ENCODE assay signal across 8 cellular contexts in the genomic region with DNA sequence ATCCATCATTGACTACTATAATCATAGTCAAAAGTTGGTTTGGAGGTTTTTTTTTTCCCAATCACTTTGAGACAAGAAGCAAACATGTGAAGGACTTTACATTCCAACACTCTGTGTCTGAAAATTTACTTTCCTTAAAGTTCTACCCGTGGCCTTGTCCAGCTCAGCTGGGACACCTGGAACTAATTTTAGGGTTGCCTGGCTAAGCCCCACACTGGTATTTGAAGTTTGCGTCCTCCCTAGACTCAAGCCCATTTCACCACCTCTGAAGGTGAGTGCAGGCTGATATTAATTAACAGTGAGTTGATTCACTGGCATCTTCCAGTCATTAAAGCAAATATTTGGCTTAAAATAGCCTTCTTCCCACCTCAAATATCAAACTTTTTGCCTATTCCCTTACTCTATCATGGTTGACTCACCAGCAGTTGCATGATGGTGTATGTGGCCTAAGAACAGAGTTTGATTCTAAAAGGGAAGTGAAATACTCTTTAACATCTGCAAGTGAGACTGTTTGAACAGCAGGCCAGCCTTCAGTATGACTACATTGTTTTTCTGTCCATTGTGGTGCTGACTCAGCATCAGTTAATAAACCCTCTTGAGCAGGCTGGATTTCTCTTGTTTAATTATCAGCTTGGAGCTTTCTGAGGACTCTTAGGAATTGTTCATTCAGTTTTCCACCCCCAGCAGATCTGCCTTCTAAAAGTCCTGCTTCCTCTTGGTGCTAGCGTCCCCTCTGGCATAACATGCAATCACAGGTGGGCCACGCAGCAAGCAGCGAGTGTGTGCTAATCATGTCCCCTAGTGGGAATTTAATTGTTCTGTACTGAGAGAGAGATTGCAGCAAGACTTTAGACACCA. TPM values are rescaled to one million over a fixed set of nuclear protein-coding genes. Genes with fewer than 3 reads are reported as not detected.
DNase-seq lines count a peak whose midpoint lies in the region; ATAC-seq and TF ChIP-seq lines count a peak whose summit lies in the region.

No MANE protein-coding gene starts in this region.

- ATAC-seq in sciatic nerve: peak; percentile 73
- no peak for ATAC-seq in CD8-positive, alpha-beta T cell

- H3K4me3 Mint-ChIP-seq in CD8-positive, alpha-beta T cell: no peak overlapping the region

- H3K27me3 Mint-ChIP-seq in CD8-positive, alpha-beta T cell (ENCODE audit: low read depth): peaks cover 28% of the 10 kb centered on the region

- H3K27ac Mint-ChIP-seq in CD8-positive, alpha-beta T cell: no peak overlapping the region

- H4K20me1 ChIP-seq in Karpas-422 (ENCODE audit: insufficient read depth, low read depth, low read length): no peaks in the 10 kb centered on the region
- no peaks in the 10 kb centered on the region for H4K20me1 ChIP-seq in fibroblast of lung (ENCODE audit: control insufficient read depth, extremely low read depth, insufficient read depth, low read length)

- no peaks in the 10 kb centered on the region for H3K36me3 ChIP-seq in A673 (ENCODE audit: insufficient read depth, low read length, poor library complexity, severe bottlenecking)
- no peaks in the 10 kb centered on the region for H3K36me3 ChIP-seq in Karpas-422 (ENCODE audit: insufficient read depth, low read length)
- no peaks in the 10 kb centered on the region for H3K36me3 ChIP-seq in fibroblast of lung (ENCODE audit: control insufficient read depth, insufficient read depth, low read length)
- H3K36me3 ChIP-seq in CD8-positive, alpha-beta T cell (ENCODE audit: insufficient read depth, low read length): no peaks in the 10 kb centered on the region

- H3K36me3 Mint-ChIP-seq in CD8-positive, alpha-beta T cell: no peaks in the 10 kb centered on the region

- peak overlapping the region; percentile 68 for H2AFZ ChIP-seq in Karpas-422 (ENCODE audit: low read length)
- H2AFZ ChIP-seq in fibroblast of lung (ENCODE audit: low read length): no peak overlapping the region

- H3K27ac ChIP-seq in A673 (ENCODE audit: low read depth, low read length, poor library complexity, severe bottlenecking): no peak overlapping the region
- H3K27ac ChIP-seq in Karpas-422 (ENCODE audit: low read length): peak overlapping the region; percentile 76
- H3K27ac ChIP-seq in fibroblast of lung (ENCODE audit: insufficient read depth, low read length): peak overlapping the region; percentile 58
- H3K27ac ChIP-seq in CD8-positive, alpha-beta T cell (ENCODE audit: low read depth, low read length): no peak overlapping the region

- DNase-seq in A673 (ENCODE audit: low spot score): peak; percentile 71
- DNase-seq in HCEC 1CT: peak; percentile 95
- DNase-seq in Karpas-422: peak; percentile 85
- DNase-seq in SKM-1 treated with dmso at 0.1 percent for 144 hours (lab: John Stamatoyannopoulos, UW; ENCODE audit: unreplicated experiment): peak; percentile 89
- DNase-seq in fibroblast of lung (ENCODE audit: low read depth in 2 of 2): peak; percentile 90 to 93
- no peak for DNase-seq in sciatic nerve (ENCODE audit: low spot score)
- DNase-seq in CD8-positive, alpha-beta T cell: no peak

- peaks cover 55% of the 10 kb centered on the region for H3K4me1 Mint-ChIP-seq in CD8-positive, alpha-beta T cell (ENCODE audit: low read depth)

- CTCF ChIA-PET in A673 (lab: Charles Lee): interaction anchor here (0.6 kb wide), 1 partner anchor 143 kb away, joined by 3 read pairs; no protein-coding TSS in a partner anchor
- CTCF ChIA-PET in CD8-positive, alpha-beta T cell (lab: Charles Lee): no interaction called here

- H3K9ac ChIP-seq in Karpas-422 (ENCODE audit: low read length) (peak overlapping the region; percentile 47), fibroblast of lung (ENCODE audit: insufficient read depth, low read length) (no peak overlapping the region)

- BruUV-seq in A673 (replicated peaks; lab: Mats Ljungman, UMichigan): no TSS peak

- peaks cover 14% of the 10 kb centered on the region for H3K4me1 ChIP-seq in A673 (ENCODE audit: insufficient read depth, low read length, poor library complexity, severe bottlenecking)
- peaks cover 59% of the 10 kb centered on the region for H3K4me1 ChIP-seq in Karpas-422 (ENCODE audit: low read length)
- H3K4me1 ChIP-seq in fibroblast of lung (ENCODE audit: control insufficient read depth, extremely low read depth, insufficient read depth, low read length): peaks cover 13% of the 10 kb centered on the region
- H3K4me1 ChIP-seq in CD8-positive, alpha-beta T cell (ENCODE audit: insufficient read depth, low read length): peaks cover 27% of the 10 kb centered on the region

- POLR2A ChIA-PET in A673 (lab: Charles Lee; ENCODE audit: low non-redundant PET): no interaction called here
- POLR2A ChIA-PET in CD8-positive, alpha-beta T cell (lab: Charles Lee): interaction anchor here (1.0 to 1.2 kb wide), 3 partner anchors 8 to 92 kb away, joined by 3 to 4 read pairs (median 4); no protein-coding TSS in a partner anchor

- H3K79me2 ChIP-seq in Karpas-422 (ENCODE audit: low read length): no peaks in the 10 kb centered on the region
- peaks cover 13% of the 10 kb centered on the region for H3K79me2 ChIP-seq in fibroblast of lung (ENCODE audit: control insufficient read depth, insufficient read depth, low read length)

- H3K9me2 ChIP-seq in Karpas-422 (replicated peaks; ENCODE audit: insufficient read depth, low read length): no peaks in the 10 kb centered on the region

- TF ChIP-seq CTCF in A673 (conservative IDR thresholded peaks at IDR 0.05; ENCODE audit: low read depth, low read length): peak; percentile 73
- TF ChIP-seq CTCF in fibroblast of lung (conservative IDR thresholded peaks at IDR 0.05 in 1 of 2, IDR thresholded peaks at IDR 0.05 in 1 of 2; ENCODE audit: low read depth in 1 of 2, low read length in 2 of 2): peak; percentile 78 to 89
- TF ChIP-seq CTCF in CD8-positive, alpha-beta T cell (IDR thresholded peaks at IDR 0.05): no peak

- no peak overlapping the region for H3K4me3 ChIP-seq in A673 (ENCODE audit: low read depth, low read length, poor library complexity, severe bottlenecking)
- peak overlapping the region; percentile 9; the same call in 1 of the 2 replicates for H3K4me3 ChIP-seq in GM08714 (ENCODE audit: low read length)
- no peak overlapping the region for H3K4me3 ChIP-seq in Karpas-422 (ENCODE audit: low read length)
- no peak overlapping the region for H3K4me3 ChIP-seq in fibroblast of lung (replicated peaks in 1 of 4; ENCODE audit: control extremely low read depth in 1 of 4, insufficient read depth in 1 of 4, low read depth in 3 of 4, low read length in 4 of 4)
- no peak overlapping the region for H3K4me3 ChIP-seq in CD8-positive, alpha-beta T cell (ENCODE audit: low read depth, low read length)

- H3K27me3 ChIP-seq in A673 (replicated peaks; ENCODE audit: insufficient read depth, low read depth, low read length, poor library complexity) (peaks cover 15% of the 10 kb centered on the region), Karpas-422 (ENCODE audit: low read length) (peaks cover 2% of the 10 kb centered on the region; the same call in 1 of the 2 replicates), fibroblast of lung (ENCODE audit: control insufficient read depth, insufficient read depth, low read length) (no peaks in the 10 kb centered on the region)
- H3K27me3 ChIP-seq in CD8-positive, alpha-beta T cell (ENCODE audit: insufficient read depth, low read length): peaks cover 24% of the 10 kb centered on the region

- no peaks in the 10 kb centered on the region for H3K9me3 Mint-ChIP-seq in CD8-positive, alpha-beta T cell

- H3K9me3 ChIP-seq in A673 (ENCODE audit: low read depth, low read length, poor library complexity, severe bottlenecking) (no peaks in the 10 kb centered on the region), Karpas-422 (ENCODE audit: low read length) (no peaks in the 10 kb centered on the region), fibroblast of lung (ENCODE audit: control insufficient read depth, insufficient read depth, low read depth, low read length) (no peaks in the 10 kb centered on the region)
- no peaks in the 10 kb centered on the region for H3K9me3 ChIP-seq in CD8-positive, alpha-beta T cell (ENCODE audit: low read length)

- H3K4me2 ChIP-seq in Karpas-422 (ENCODE audit: low read depth, low read length, poor library complexity, severe bottlenecking) (peak overlapping the region; percentile 92), fibroblast of lung (ENCODE audit: extremely low read depth, insufficient read depth, low read length) (peak overlapping the region; percentile 37)

- intact Hi-C loops in A673 (cut with micrococcal nuclease; ENCODE audit: unreplicated experiment): loop anchor here (5.0 to 10.0 kb wide), 2 partner anchors 220 to 352 kb away; no protein-coding TSS in a partner anchor
- intact Hi-C loops in sciatic nerve (cut with DNase I): no loop called here
- intact Hi-C loops in CD8-positive, alpha-beta T cell (cut with DNase I, micrococcal nuclease): loop anchor here (5.0 to 10.0 kb wide), 4 partner anchors 92 to 630 kb away; no protein-coding TSS in a partner anchor

RNA-seq across cellular contexts. Expression of a gene that starts 1.8 kb away (rescaled TPM):
- total RNA-seq in A673 (2021) (not detected in 2 replicates), fibroblast of lung (2.3 and 5.4 TPM in 2 replicates), sciatic nerve (15.9 TPM)
- total RNA-seq in Karpas-422 (2014; rRNA removed; shearing (Covaris generic); ENCODE audit: low replicate concordance): 0.11 and 0.54 TPM in 2 replicates
- 2.8 TPM in 2 replicates for polyA plus RNA-seq in fibroblast of lung
- polyA plus RNA-seq in fibroblast of lung (2012): 1.9 and 2.1 TPM in 2 replicates
- polyA minus RNA-seq in fibroblast of lung (ENCODE audit: low replicate concordance): 5.4 and 9.6 TPM in 2 replicates
- total RNA-seq in CD8-positive, alpha-beta T cell: 10 to 100 TPM; 35.5 to 38.4 TPM

Comparison
In these comparisons a context has a peak if more than half of its experiments do, and no peak if none do; other contexts are left out.
1. DNase-seq: peak in A673 (single experiment), HCEC 1CT (single experiment), Karpas-422 (single experiment), SKM-1 treated with dmso at 0.1 percent for 144 hours (single experiment) and fibroblast of lung (2 of 2); none in sciatic nerve (single experiment) and CD8-positive, alpha-beta T cell (0 of 7).
2. H3K27ac ChIP-seq: peak in Karpas-422 (single experiment) and fibroblast of lung (single experiment); none in A673 (single experiment) and CD8-positive, alpha-beta T cell (single experiment).